32 cellular contexts compared by ENCODE assay signal in genomic region chr3:85632921-85633320, GRCh38.
DNase-seq lines count a peak whose midpoint lies in the region; ATAC-seq, FAIRE-seq and TF ChIP-seq lines count a peak whose summit lies in the region.
"Had no signal": no experiment of that assay in that cellular context is flagged by ENCODE, and none has a peak within 500 bp of the region (broad histone marks: within the 10 kb centered on the region; RNA-seq: fewer than 3 reads in every experiment).

No MANE protein-coding gene starts in this region.

- no peaks in the 10 kb centered on the region for H3K9me2 ChIP-seq in PC-3 (replicated peaks; ENCODE audit: low read length)

- H3K4me2 ChIP-seq in PC-3 (ENCODE audit: low read length): no peak overlapping the region
- H3K4me2 ChIP-seq: A549; BLaER1; BLaER1 treated with 17β-estradiol and CSF1 and Interleukin-3, amounts not matched to agents 10 nM and 100 nM had no signal

- POLR2A ChIA-PET in PC-3 (lab: Charles Lee; ENCODE audit: unreplicated experiment): interaction anchor here (0.5 to 0.6 kb wide), 2 partner anchors 19 to 1575 kb away, joined by 3 to 4 read pairs; no protein-coding TSS in a partner anchor

- no peaks in the 10 kb centered on the region for H3K27me3 ChIP-seq in PC-3 (ENCODE audit: low read length)
- H3K27me3 ChIP-seq: BE2C; BLaER1; BLaER1 treated with 17β-estradiol and CSF1 and Interleukin-3, amounts not matched to agents 10 nM and 100 nM had no signal

- CTCF ChIA-PET in PC-3 (lab: Charles Lee): no interaction called here

- no peak overlapping the region for H2AFZ ChIP-seq in PC-3 (ENCODE audit: low read length)

- H3K9me3 Mint-ChIP-seq in activated T-helper 2 cell treated with anti-CD3 and anti-CD28 coated beads, Interferon-gamma antibody, Interleukin-2, Interleukin-4, amounts not matched to agents 10 μg/mL and 5 μg/mL and 100 μg/mL, durations not matched to agents 14 hours and 24 hours and 36 hours: peaks cover 4% of the 10 kb centered on the region
- no peaks in the 10 kb centered on the region for H3K9me3 Mint-ChIP-seq in glutamatergic neuron (ENCODE audit: unreplicated experiment)

- no peaks in the 10 kb centered on the region for H3K27me3 Mint-ChIP-seq in activated T-helper 2 cell treated with anti-CD3 and anti-CD28 coated beads, Interferon-gamma antibody, Interleukin-2, Interleukin-4, amounts not matched to agents 10 μg/mL and 5 μg/mL and 100 μg/mL, durations not matched to agents 14 hours and 24 hours and 36 hours (ENCODE audit: low read depth)
- no peaks in the 10 kb centered on the region for H3K27me3 Mint-ChIP-seq in glutamatergic neuron (ENCODE audit: unreplicated experiment)
- H3K27me3 Mint-ChIP-seq: B cell; CD4-positive, alpha-beta memory T cell; CD4-positive, alpha-beta T cell; CD4-positive, CD25-positive, alpha-beta regulatory T cell; CD8-positive, alpha-beta memory T cell had no signal

- no peaks in the 10 kb centered on the region for H3K79me2 ChIP-seq in PC-3 (ENCODE audit: low read length)

- no peak overlapping the region for H3K4me3 ChIP-seq in PC-3 (ENCODE audit: low read length)
- H3K4me3 ChIP-seq: A549; BLaER1; BLaER1 treated with 17β-estradiol and CSF1 and Interleukin-3, amounts not matched to agents 10 nM and 100 nM had no signal

- TF ChIP-seq CTCF in PC-3 (conservative IDR thresholded peaks at IDR 0.05; ENCODE audit: low read depth, low read length) (no peak), glutamatergic neuron (IDR thresholded peaks at IDR 0.05; ENCODE audit: partially characterized antibody, unreplicated experiment) (no peak)

- peaks cover 15% of the 10 kb centered on the region for H3K4me1 ChIP-seq in PC-3 (ENCODE audit: insufficient read depth, low read length)
- H3K4me1 ChIP-seq: A549; BE2C; BLaER1; BLaER1 treated with 17β-estradiol and CSF1 and Interleukin-3, amounts not matched to agents 10 nM and 100 nM; Caco-2 had no signal

- H3K36me3 ChIP-seq in PC-3 (ENCODE audit: low read depth, low read length): no peaks in the 10 kb centered on the region
- H3K36me3 ChIP-seq: BE2C; BLaER1; BLaER1 treated with 17β-estradiol and CSF1 and Interleukin-3, amounts not matched to agents 10 nM and 100 nM had no signal

- FAIRE-seq in G401.6 (lab: Jason Lieb, UNC): peak; percentile 34
- FAIRE-seq: A549, D721Med had no signal

- H3F3A ChIP-seq in PC-3 (ENCODE audit: low read length, unreplicated experiment): no peaks in the 10 kb centered on the region

- H3K27ac Mint-ChIP-seq in activated T-helper 2 cell treated with anti-CD3 and anti-CD28 coated beads, Interferon-gamma antibody, Interleukin-2, Interleukin-4, amounts not matched to agents 10 μg/mL and 5 μg/mL and 100 μg/mL, durations not matched to agents 14 hours and 24 hours and 36 hours: no peak overlapping the region
- H3K27ac Mint-ChIP-seq in glutamatergic neuron (ENCODE audit: unreplicated experiment): no peak overlapping the region
- H3K27ac Mint-ChIP-seq: B cell; CD14-positive monocyte; CD4-positive, alpha-beta memory T cell; CD4-positive, alpha-beta T cell; CD4-positive, CD25-positive, alpha-beta regulatory T cell; CD8-positive, alpha-beta memory T cell; CD8-positive, alpha-beta T cell had no signal

- no peaks in the 10 kb centered on the region for H3K36me3 Mint-ChIP-seq in activated T-helper 2 cell treated with anti-CD3 and anti-CD28 coated beads, Interferon-gamma antibody, Interleukin-2, Interleukin-4, amounts not matched to agents 10 μg/mL and 5 μg/mL and 100 μg/mL, durations not matched to agents 14 hours and 24 hours and 36 hours (ENCODE audit: low read depth)
- no peaks in the 10 kb centered on the region for H3K36me3 Mint-ChIP-seq in glutamatergic neuron (ENCODE audit: unreplicated experiment)
- H3K36me3 Mint-ChIP-seq: CD14-positive monocyte; CD4-positive, alpha-beta memory T cell; CD4-positive, CD25-positive, alpha-beta regulatory T cell; CD8-positive, alpha-beta T cell had no signal

- H3K4me3 Mint-ChIP-seq in activated T-helper 2 cell treated with anti-CD3 and anti-CD28 coated beads, Interferon-gamma antibody, Interleukin-2, Interleukin-4, amounts not matched to agents 10 μg/mL and 5 μg/mL and 100 μg/mL, durations not matched to agents 14 hours and 24 hours and 36 hours (ENCODE audit: low read depth): no peak overlapping the region
- H3K4me3 Mint-ChIP-seq in glutamatergic neuron (ENCODE audit: unreplicated experiment): no peak overlapping the region
- H3K4me3 Mint-ChIP-seq: B cell; CD14-positive monocyte; CD4-positive, alpha-beta memory T cell; CD4-positive, alpha-beta T cell; CD4-positive, CD25-positive, alpha-beta regulatory T cell; CD8-positive, alpha-beta memory T cell; CD8-positive, alpha-beta T cell had no signal

- no peak overlapping the region for H3K27ac ChIP-seq in PC-3 (ENCODE audit: low read length)
- H3K27ac ChIP-seq: 22Rv1; A549; BLaER1; BLaER1 treated with 17β-estradiol and CSF1 and Interleukin-3, amounts not matched to agents 10 nM and 100 nM; C4-2B had no signal

- intact Hi-C loops in PC-3 (cut with micrococcal nuclease): no loop called here
- intact Hi-C loops in activated T-helper 2 cell treated with anti-CD3 and anti-CD28 coated beads, Interferon-gamma antibody, Interleukin-2, Interleukin-4, amounts not matched to agents 10 μg/mL and 5 μg/mL and 100 μg/mL, durations not matched to agents 14 hours and 24 hours and 36 hours (cut with micrococcal nuclease): no loop called here

- H4K20me1 ChIP-seq in PC-3 (ENCODE audit: low read length): no peaks in the 10 kb centered on the region
- H4K20me1 ChIP-seq: BLaER1; BLaER1 treated with 17β-estradiol and CSF1 and Interleukin-3, amounts not matched to agents 10 nM and 100 nM had no signal

- no peaks in the 10 kb centered on the region for H3K4me1 Mint-ChIP-seq in activated T-helper 2 cell treated with anti-CD3 and anti-CD28 coated beads, Interferon-gamma antibody, Interleukin-2, Interleukin-4, amounts not matched to agents 10 μg/mL and 5 μg/mL and 100 μg/mL, durations not matched to agents 14 hours and 24 hours and 36 hours (ENCODE audit: low read depth)
- peaks cover 2% of the 10 kb centered on the region for H3K4me1 Mint-ChIP-seq in glutamatergic neuron (ENCODE audit: low read depth, unreplicated experiment)
- H3K4me1 Mint-ChIP-seq: B cell; CD14-positive monocyte; CD4-positive, alpha-beta memory T cell; CD4-positive, CD25-positive, alpha-beta regulatory T cell; CD8-positive, alpha-beta memory T cell had no signal

- BruUV-seq in PC-3 (replicated peaks; lab: Mats Ljungman, UMichigan): no TSS peak

- DNase-seq in PC-3 (peak; percentile 58), glutamatergic neuron (no peak)
- no peak for DNase-seq in activated T-helper 2 cell treated with anti-CD3 and anti-CD28 coated beads, Interferon-gamma antibody, Interleukin-2, Interleukin-4, amounts not matched to agents 10 μg/mL and 5 μg/mL and 100 μg/mL, durations not matched to agents 14 hours and 24 hours and 36 hours (ENCODE audit: low spot score)
- DNase-seq: 8988T; ACHN; AML-193; BE2C; C1 segment of cervical spinal cord; Caco-2; Calu3; CD4-positive, alpha-beta memory T cell; CD4-positive, alpha-beta T cell; CD4-positive, CD25-positive, alpha-beta regulatory T cell; CD8-positive, alpha-beta memory T cell; CD8-positive, alpha-beta T cell; COR-L47; DMS 273 treated with DMSO at 0.1 percent for 48 hours; DMS153; DMS53; DMS79; DMS79 treated with DMSO at 0.1 percent for 48 hours; DND-41; EL had no signal

- no peak overlapping the region for H3K9ac ChIP-seq in PC-3 (ENCODE audit: low read length)
- H3K9ac ChIP-seq: BLaER1; BLaER1 treated with 17β-estradiol and CSF1 and Interleukin-3, amounts not matched to agents 10 nM and 100 nM had no signal

- H3K9me3 ChIP-seq in PC-3 (ENCODE audit: low read length): no peaks in the 10 kb centered on the region
- H3K9me3 ChIP-seq: A549; BE2C; BLaER1; BLaER1 treated with 17β-estradiol and CSF1 and Interleukin-3, amounts not matched to agents 10 nM and 100 nM; Caco-2 had no signal

- peak; percentile 76 for ATAC-seq in PC-3
- ATAC-seq: A549; CD8-positive, alpha-beta T cell had no signal
